In the genomic region with DNA sequence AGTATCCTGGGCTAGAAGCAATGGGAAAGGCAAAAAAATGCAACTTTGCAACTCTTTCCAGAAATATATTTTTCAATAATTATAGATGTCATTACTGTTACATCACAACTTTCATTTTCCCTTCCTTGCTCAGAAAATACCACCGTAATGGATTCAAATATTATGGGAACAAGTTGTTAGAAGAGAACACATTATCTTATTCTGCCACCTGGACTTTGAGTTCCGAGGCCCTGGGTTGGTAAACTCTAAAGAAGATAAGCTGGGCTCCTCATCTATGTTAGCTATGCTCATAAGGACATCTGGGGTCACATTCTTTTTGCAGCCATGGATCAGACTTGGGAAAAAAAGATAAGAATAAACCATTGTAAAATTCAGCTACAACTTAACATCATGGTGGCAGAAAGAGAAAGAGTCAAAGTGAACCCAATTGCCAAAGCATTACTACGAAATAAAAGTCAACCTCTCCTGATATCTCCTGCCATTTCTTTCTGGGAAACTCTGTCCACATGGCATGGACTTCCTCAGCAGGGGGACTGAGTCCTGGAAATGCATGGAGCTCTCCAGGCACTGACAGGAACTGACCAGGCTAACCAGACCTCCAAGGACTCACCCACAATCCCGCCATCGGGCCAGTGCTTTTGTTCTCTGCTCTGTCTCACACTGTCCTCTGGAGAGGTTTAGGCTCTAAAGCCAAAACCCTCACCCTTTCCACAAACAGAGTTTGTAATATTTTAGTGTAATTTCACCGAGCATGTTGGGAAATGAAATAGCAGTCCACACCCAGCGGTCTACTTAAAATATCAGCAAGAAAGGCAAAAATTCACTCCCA, we compare ENCODE assay signal across 1 cellular context.
TF ChIP-seq lines count a peak whose summit lies in the region.

No MANE protein-coding gene starts in this region.

TF ChIP-seq in K562, 482 proteins besides CTCF, POLR2A, EP300 and RAD21 (continued from another document and continues in another):
- TF ChIP-seq NR3C1 (CRISPR knock-in tag; IDR thresholded peaks at IDR 0.05), result no peak
- peak; percentile 58 for TF ChIP-seq HMGN3 (IDR thresholded peaks at IDR 0.05; ENCODE audit: borderline replicate concordance, extremely low read depth, insufficient read length, low read depth, low read length)
- no peak for TF ChIP-seq ZBTB40 (IDR thresholded peaks at IDR 0.05)
- no peak for TF ChIP-seq ZBTB40 (CRISPR knock-in tag; IDR thresholded peaks at IDR 0.05)
- TF ChIP-seq SRF (CRISPR knock-in tag; IDR thresholded peaks at IDR 0.05), result no peak
- TF ChIP-seq ESRRA (IDR thresholded peaks at IDR 0.05; ENCODE audit: borderline replicate concordance, low read depth), result peak; percentile 63
- TF ChIP-seq HLTF (IDR thresholded peaks at IDR 0.05), result no peak
- TF ChIP-seq NR4A1 (CRISPR knock-in tag; IDR thresholded peaks at IDR 0.05), result no peak
- TF ChIP-seq NR4A1 (tag; IDR thresholded peaks at IDR 0.05), result peak; percentile 89
- TF ChIP-seq ZEB2 (IDR thresholded peaks at IDR 0.05), result peak; percentile 51; the same call in 1 of the 2 replicates
- no peak for TF ChIP-seq SETDB1 (IDR thresholded peaks at IDR 0.05; ENCODE audit: low read length)
- no peak for TF ChIP-seq ATF1 (CRISPR knock-in tag; IDR thresholded peaks at IDR 0.05)
- peak; percentile 41; the same call in 1 of the 2 replicates for TF ChIP-seq ATF1 (tag; IDR thresholded peaks at IDR 0.05)
- TF ChIP-seq TAF1 (IDR thresholded peaks at IDR 0.05; ENCODE audit: control insufficient read depth, extremely low read depth, insufficient read depth, low read length, severe bottlenecking), result no peak
- TF ChIP-seq E2F6 (IDR thresholded peaks at IDR 0.05; ENCODE audit: borderline replicate concordance in 1 of 2, extremely low read depth in 1 of 2, insufficient read depth in 1 of 2, insufficient read length in 1 of 2, low read depth in 1 of 2, low read length in 1 of 2, poor library complexity in 1 of 2, severe bottlenecking in 1 of 2), result peak in 1 of 2 experiments; percentile 11
- TF ChIP-seq YY1 (IDR thresholded peaks at IDR 0.05; ENCODE audit: borderline replicate concordance in 1 of 3, control insufficient read depth in 1 of 3, extremely low read depth in 1 of 3, insufficient read depth in 3 of 3, insufficient read length in 1 of 3, insufficient replicate concordance in 2 of 3, low read depth in 1 of 3, low read length in 2 of 3), result no peak
- no peak for TF ChIP-seq KDM2B (CRISPR knock-in tag; IDR thresholded peaks at IDR 0.05)
- no peak for TF ChIP-seq ZNF75A (CRISPR knock-in tag; IDR thresholded peaks at IDR 0.05)
- no peak for TF ChIP-seq ZNF707 (CRISPR knock-in tag; conservative IDR thresholded peaks at IDR 0.05)
- peak; percentile 37; the same call in 1 of the 2 replicates for TF ChIP-seq NCOA1 (IDR thresholded peaks at IDR 0.05; ENCODE audit: low read depth)
- no peak for TF ChIP-seq PHB (CRISPR knock-in tag; IDR thresholded peaks at IDR 0.05)
- TF ChIP-seq ZNF561 (CRISPR knock-in tag; conservative IDR thresholded peaks at IDR 0.05), result no peak
- peak; percentile 69 for TF ChIP-seq ZNF583 (CRISPR knock-in tag; IDR thresholded peaks at IDR 0.05)
- TF ChIP-seq ZNF589 (CRISPR knock-in tag; IDR thresholded peaks at IDR 0.05; ENCODE audit: low read depth), result peak; percentile 37; the same call in 1 of the 2 replicates
- TF ChIP-seq, protein P1, sequence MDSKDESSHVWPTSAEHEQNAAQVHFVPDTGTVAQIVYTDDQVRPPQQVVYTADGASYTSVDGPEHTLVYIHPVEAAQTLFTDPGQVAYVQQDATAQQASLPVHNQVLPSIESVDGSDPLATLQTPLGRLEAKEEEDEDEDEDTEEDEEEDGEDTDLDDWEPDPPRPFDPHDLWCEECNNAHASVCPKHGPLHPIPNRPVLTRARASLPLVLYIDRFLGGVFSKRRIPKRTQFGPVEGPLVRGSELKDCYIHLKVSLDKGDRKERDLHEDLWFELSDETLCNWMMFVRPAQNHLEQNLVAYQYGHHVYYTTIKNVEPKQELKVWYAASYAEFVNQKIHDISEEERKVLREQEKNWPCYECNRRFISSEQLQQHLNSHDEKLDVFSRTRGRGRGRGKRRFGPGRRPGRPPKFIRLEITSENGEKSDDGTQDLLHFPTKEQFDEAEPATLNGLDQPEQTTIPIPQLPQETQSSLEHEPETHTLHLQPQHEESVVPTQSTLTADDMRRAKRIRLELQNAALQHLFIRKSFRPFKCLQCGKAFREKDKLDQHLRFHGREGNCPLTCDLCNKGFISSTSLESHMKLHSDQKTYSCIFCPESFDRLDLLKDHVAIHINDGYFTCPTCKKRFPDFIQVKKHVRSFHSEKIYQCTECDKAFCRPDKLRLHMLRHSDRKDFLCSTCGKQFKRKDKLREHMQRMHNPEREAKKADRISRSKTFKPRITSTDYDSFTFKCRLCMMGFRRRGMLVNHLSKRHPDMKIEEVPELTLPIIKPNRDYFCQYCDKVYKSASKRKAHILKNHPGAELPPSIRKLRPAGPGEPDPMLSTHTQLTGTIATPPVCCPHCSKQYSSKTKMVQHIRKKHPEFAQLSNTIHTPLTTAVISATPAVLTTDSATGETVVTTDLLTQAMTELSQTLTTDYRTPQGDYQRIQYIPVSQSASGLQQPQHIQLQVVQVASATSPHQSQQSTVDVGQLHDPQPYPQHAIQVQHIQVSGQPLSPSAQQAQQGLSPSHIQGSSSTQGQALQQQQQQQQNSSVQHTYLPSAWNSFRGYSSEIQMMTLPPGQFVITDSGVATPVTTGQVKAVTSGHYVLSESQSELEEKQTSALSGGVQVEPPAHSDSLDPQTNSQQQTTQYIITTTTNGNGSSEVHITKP (IDR thresholded peaks at IDR 0.05; ENCODE audit: partially characterized antibody), result peak; percentile 36
- TF ChIP-seq CBFA2T2 (conservative IDR thresholded peaks at IDR 0.05), result peak; percentile 86
- no peak for TF ChIP-seq SMARCB1 (IDR thresholded peaks at IDR 0.05; ENCODE audit: insufficient read length, low read depth)
- TF ChIP-seq ZFP1 (CRISPR knock-in tag; IDR thresholded peaks at IDR 0.05), result no peak
- TF ChIP-seq, protein P2, sequence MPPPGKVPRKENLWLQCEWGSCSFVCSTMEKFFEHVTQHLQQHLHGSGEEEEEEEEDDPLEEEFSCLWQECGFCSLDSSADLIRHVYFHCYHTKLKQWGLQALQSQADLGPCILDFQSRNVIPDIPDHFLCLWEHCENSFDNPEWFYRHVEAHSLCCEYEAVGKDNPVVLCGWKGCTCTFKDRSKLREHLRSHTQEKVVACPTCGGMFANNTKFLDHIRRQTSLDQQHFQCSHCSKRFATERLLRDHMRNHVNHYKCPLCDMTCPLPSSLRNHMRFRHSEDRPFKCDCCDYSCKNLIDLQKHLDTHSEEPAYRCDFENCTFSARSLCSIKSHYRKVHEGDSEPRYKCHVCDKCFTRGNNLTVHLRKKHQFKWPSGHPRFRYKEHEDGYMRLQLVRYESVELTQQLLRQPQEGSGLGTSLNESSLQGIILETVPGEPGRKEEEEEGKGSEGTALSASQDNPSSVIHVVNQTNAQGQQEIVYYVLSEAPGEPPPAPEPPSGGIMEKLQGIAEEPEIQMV (tag; conservative IDR thresholded peaks at IDR 0.05; ENCODE audit: low read depth), result peak; percentile 24; the same call in 1 of the 2 replicates
- no peak for TF ChIP-seq CHD4 (IDR thresholded peaks at IDR 0.05; ENCODE audit: insufficient read depth, insufficient replicate concordance, low read depth, low read length, poor library complexity, severe bottlenecking)
- no peak for TF ChIP-seq NFIX (CRISPR knock-in tag; IDR thresholded peaks at IDR 0.05; ENCODE audit: low read depth)
- no peak for TF ChIP-seq ZNF764 (CRISPR knock-in tag; IDR thresholded peaks at IDR 0.05; ENCODE audit: low read depth)
- TF ChIP-seq, protein P3, sequence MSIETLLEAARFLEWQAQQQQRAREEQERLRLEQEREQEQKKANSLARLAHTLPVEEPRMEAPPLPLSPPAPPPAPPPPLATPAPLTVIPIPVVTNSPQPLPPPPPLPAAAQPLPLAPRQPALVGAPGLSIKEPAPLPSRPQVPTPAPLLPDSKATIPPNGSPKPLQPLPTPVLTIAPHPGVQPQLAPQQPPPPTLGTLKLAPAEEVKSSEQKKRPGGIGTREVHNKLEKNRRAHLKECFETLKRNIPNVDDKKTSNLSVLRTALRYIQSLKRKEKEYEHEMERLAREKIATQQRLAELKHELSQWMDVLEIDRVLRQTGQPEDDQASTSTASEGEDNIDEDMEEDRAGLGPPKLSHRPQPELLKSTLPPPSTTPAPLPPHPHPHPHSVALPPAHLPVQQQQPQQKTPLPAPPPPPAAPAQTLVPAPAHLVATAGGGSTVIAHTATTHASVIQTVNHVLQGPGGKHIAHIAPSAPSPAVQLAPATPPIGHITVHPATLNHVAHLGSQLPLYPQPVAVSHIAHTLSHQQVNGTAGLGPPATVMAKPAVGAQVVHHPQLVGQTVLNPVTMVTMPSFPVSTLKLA (conservative IDR thresholded peaks at IDR 0.05), result peak; percentile 20 to 47; a peak in 1 of 4 replicates
- no peak for TF ChIP-seq ZNF23 (CRISPR knock-in tag; IDR thresholded peaks at IDR 0.05)
- TF ChIP-seq, protein P4, sequence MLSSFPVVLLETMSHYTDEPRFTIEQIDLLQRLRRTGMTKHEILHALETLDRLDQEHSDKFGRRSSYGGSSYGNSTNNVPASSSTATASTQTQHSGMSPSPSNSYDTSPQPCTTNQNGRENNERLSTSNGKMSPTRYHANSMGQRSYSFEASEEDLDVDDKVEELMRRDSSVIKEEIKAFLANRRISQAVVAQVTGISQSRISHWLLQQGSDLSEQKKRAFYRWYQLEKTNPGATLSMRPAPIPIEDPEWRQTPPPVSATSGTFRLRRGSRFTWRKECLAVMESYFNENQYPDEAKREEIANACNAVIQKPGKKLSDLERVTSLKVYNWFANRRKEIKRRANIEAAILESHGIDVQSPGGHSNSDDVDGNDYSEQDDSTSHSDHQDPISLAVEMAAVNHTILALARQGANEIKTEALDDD (IDR thresholded peaks at IDR 0.05), result no peak; the same call in 1 of the 2 replicates
- peak in 1 of 2 experiments; percentile 47; a peak in 1 of 4 replicates for TF ChIP-seq FOXA3 (CRISPR knock-in tag; conservative IDR thresholded peaks at IDR 0.05 in 1 of 2, IDR thresholded peaks at IDR 0.05 in 1 of 2)
- TF ChIP-seq USF1 (CRISPR knock-in tag; IDR thresholded peaks at IDR 0.05), result no peak
- no peak for TF ChIP-seq ZC3H8 (IDR thresholded peaks at IDR 0.05)
- TF ChIP-seq MEIS2 (IDR thresholded peaks at IDR 0.05; ENCODE audit: partially characterized antibody), result no peak
- no peak for TF ChIP-seq ETV1 (tag; conservative IDR thresholded peaks at IDR 0.05; ENCODE audit: low read depth)
- no peak for TF ChIP-seq NR1H2 (CRISPR knock-in tag; IDR thresholded peaks at IDR 0.05)
